16 cellular contexts compared by ENCODE assay signal in the genomic region with DNA sequence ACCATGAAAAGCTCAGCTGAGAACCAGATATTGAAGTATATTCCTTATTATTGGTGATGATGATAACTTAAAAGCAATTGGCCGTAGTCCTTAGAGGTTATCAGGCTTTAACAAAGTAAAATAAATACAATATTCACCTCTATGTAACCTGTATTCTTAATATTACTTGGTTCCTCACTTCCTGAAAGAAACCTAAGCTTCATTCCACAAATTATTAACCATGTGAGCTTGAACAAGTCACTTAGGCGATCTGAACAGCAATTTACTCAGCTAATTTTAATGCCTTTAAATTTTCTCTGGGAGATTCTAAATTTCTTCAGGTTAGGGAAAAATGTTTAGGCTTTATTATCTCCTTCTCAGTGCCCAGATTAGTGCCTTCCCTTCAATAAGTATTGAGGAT.
A peak's percentile ranks its signal among the peaks of the same experiment; 100 is the strongest.
DNase-seq lines count a peak whose midpoint lies in the region; ATAC-seq, FAIRE-seq and TF ChIP-seq lines count a peak whose summit lies in the region.
"Had no signal": no experiment of that assay in that cellular context is flagged by ENCODE, and none has a peak within 500 bp of the region (broad histone marks: within the 10 kb centered on the region; RNA-seq: fewer than 3 reads in every experiment).

No MANE protein-coding gene starts in this region.

- H3K4me2 ChIP-seq in GM23338: no peak overlapping the region
- no peak overlapping the region for H3K4me2 ChIP-seq in neural progenitor cell

- no peak for TF ChIP-seq POLR2A in esophagus squamous epithelium (IDR thresholded peaks at IDR 0.05)

- H3K4me1 ChIP-seq in GM23338 (ENCODE audit: insufficient read depth) (no peaks in the 10 kb centered on the region), kidney (ENCODE audit: control insufficient read depth in 1 of 2, insufficient read depth in 1 of 2, low read depth in 1 of 2, low read length in 2 of 2) (peaks cover 4 to 17% of the 10 kb centered on the region in 2 donors), neural progenitor cell (no peaks in the 10 kb centered on the region), esophagus squamous epithelium (no peaks in the 10 kb centered on the region)

- H3K9ac ChIP-seq in kidney (ENCODE audit: low read length in 2 of 2) (no peak overlapping the region), neural progenitor cell (no peak overlapping the region)

- H3K9me3 Mint-ChIP-seq in GM23338: no peaks in the 10 kb centered on the region
- no peaks in the 10 kb centered on the region for H3K9me3 Mint-ChIP-seq in neural progenitor cell
- H3K9me3 Mint-ChIP-seq: CD4-positive, alpha-beta T cell; H9 had no signal

- 87 to 97% methylated on average over 2 of the region's 2 CpGs for WGBS in esophagus squamous epithelium, 2 donors

- H3K36me3 ChIP-seq in GM23338 (ENCODE audit: insufficient read depth) (peaks cover 26% of the 10 kb centered on the region; the same call in 1 of the 2 replicates), kidney (ENCODE audit: control insufficient read depth in 1 of 2, insufficient read depth in 2 of 2, low read length in 2 of 2) (peaks cover 0 to 7% of the 10 kb centered on the region in 2 donors), neural progenitor cell (peaks cover 9% of the 10 kb centered on the region), esophagus squamous epithelium (peaks cover 0 to 59% (median 0%) of the 10 kb centered on the region in 3 donors)

- H4K20me1 ChIP-seq in GM23338 (replicated peaks; ENCODE audit: insufficient read depth) (no peaks in the 10 kb centered on the region), neural progenitor cell (ENCODE audit: low read depth) (no peaks in the 10 kb centered on the region)

- DNase-seq in GM23338 (ENCODE audit: low spot score) (no peak), kidney (no peak), neural progenitor cell (ENCODE audit: low spot score) (no peak), NK-92 (lab: John Stamatoyannopoulos, UW; ENCODE audit: unreplicated experiment) (no peak), DMS79 treated with DMSO at 0.1 percent for 48 hours (lab: John Stamatoyannopoulos, UW) (no peak), esophagus squamous epithelium (lab: John Stamatoyannopoulos, UW) (no peak)
- DNase-seq: C1 segment of cervical spinal cord; CD4-positive, alpha-beta T cell; DMS79; GDM1; GOT3; H9 had no signal

- H3K9me2 ChIP-seq in GM23338 (ENCODE audit: insufficient read depth): no peaks in the 10 kb centered on the region

- H3F3A ChIP-seq in GM23338 (replicated peaks; ENCODE audit: low read depth) (no peaks in the 10 kb centered on the region), neural progenitor cell (ENCODE audit: low read depth) (peaks cover 5% of the 10 kb centered on the region)

- TF ChIP-seq CTCF in GM23338 (conservative IDR thresholded peaks at IDR 0.05; ENCODE audit: low read depth in 2 of 2): no peak
- no peak for TF ChIP-seq CTCF in kidney (IDR thresholded peaks at IDR 0.05; ENCODE audit: borderline replicate concordance, extremely low read depth, insufficient read depth)
- no peak for TF ChIP-seq CTCF in neural progenitor cell (IDR thresholded peaks at IDR 0.05)
- no peak for TF ChIP-seq CTCF in esophagus squamous epithelium (IDR thresholded peaks at IDR 0.05)

- H3K4me1 Mint-ChIP-seq in GM23338 (peaks cover 3% of the 10 kb centered on the region; the same call in 2 of the 3 replicates), neural progenitor cell (no peaks in the 10 kb centered on the region)
- H3K4me1 Mint-ChIP-seq: B cell had no signal

- no peaks in the 10 kb centered on the region for H3K27me3 ChIP-seq in GM23338 (ENCODE audit: insufficient read depth)
- H3K27me3 ChIP-seq in neural progenitor cell: no peaks in the 10 kb centered on the region
- H3K27me3 ChIP-seq in esophagus squamous epithelium: no peaks in the 10 kb centered on the region

- no peak overlapping the region for H3K27ac Mint-ChIP-seq in GM23338
- H3K27ac Mint-ChIP-seq in neural progenitor cell: no peak overlapping the region
- H3K27ac Mint-ChIP-seq: B cell; CD4-positive, alpha-beta T cell had no signal

- H3K79me2 ChIP-seq in GM23338 (replicated peaks; ENCODE audit: insufficient read depth): no peaks in the 10 kb centered on the region
- H3K79me2 ChIP-seq in neural progenitor cell (ENCODE audit: low read depth): no peaks in the 10 kb centered on the region

- ATAC-seq in GM23338 (no peak), HG03354 (IDR thresholded peaks at IDR 0.05; ENCODE audit: poor library complexity, severe bottlenecking, unreplicated experiment) (no peak)

- no peak overlapping the region for H2AFZ ChIP-seq in GM23338
- H2AFZ ChIP-seq in neural progenitor cell (replicated peaks): no peak overlapping the region

- H3K4me3 ChIP-seq in GM23338 (no peak overlapping the region), kidney (ENCODE audit: low read length in 2 of 2) (no peak overlapping the region), neural progenitor cell (no peak overlapping the region), esophagus squamous epithelium (no peak overlapping the region)

- intact Hi-C loops in kidney (cut with DNase I) (no loop called here), esophagus squamous epithelium (cut with DNase I) (loop anchor here (5.0 kb wide), 1 partner anchor 174 kb away; no protein-coding TSS in a partner anchor)

- H3K27me3 Mint-ChIP-seq in GM23338 (ENCODE audit: insufficient read depth, low read depth, poor library complexity) (no peaks in the 10 kb centered on the region), neural progenitor cell (ENCODE audit: insufficient read depth, low read depth) (no peaks in the 10 kb centered on the region)
- H3K27me3 Mint-ChIP-seq: B cell; CD4-positive, alpha-beta T cell had no signal

- H3K9me3 ChIP-seq in kidney (ENCODE audit: control insufficient read depth in 1 of 2, low read length in 2 of 2): no peaks in the 10 kb centered on the region
- no peaks in the 10 kb centered on the region for H3K9me3 ChIP-seq in neural progenitor cell (ENCODE audit: low read depth)
- no peaks in the 10 kb centered on the region for H3K9me3 ChIP-seq in esophagus squamous epithelium

- H3K4me3 Mint-ChIP-seq in GM23338: no peak overlapping the region
- no peak overlapping the region for H3K4me3 Mint-ChIP-seq in neural progenitor cell
- H3K4me3 Mint-ChIP-seq: B cell; CD4-positive, alpha-beta T cell; H9 had no signal

- H3K36me3 Mint-ChIP-seq in GM23338 (ENCODE audit: low read depth) (peaks cover 64% of the 10 kb centered on the region), neural progenitor cell (peaks cover 2% of the 10 kb centered on the region)

- 0 out of 2 replicates have a peak overlapping the region, but pooled peaks have one; percentile 23 for H3K27ac ChIP-seq in GM23338 (ENCODE audit: low read depth)
- peak overlapping the region in 1 of 2 donors; percentile 2 for H3K27ac ChIP-seq in kidney (ENCODE audit: low read depth in 2 of 2, low read length in 2 of 2)
- peak overlapping the region; percentile 53 for H3K27ac ChIP-seq in neural progenitor cell
- no peak overlapping the region for H3K27ac ChIP-seq in esophagus squamous epithelium
- H3K27ac ChIP-seq: HL-60 had no signal

- FAIRE-seq in kidney (lab: Jason Lieb, UNC): peak; percentile 82
- FAIRE-seq: GM12892 had no signal

TF ChIP-seq in GM23338, 12 proteins besides CTCF, POLR2A, EP300 and RAD21 (continues in another document):
- no peak for TF ChIP-seq STAT1 (IDR thresholded peaks at IDR 0.05; ENCODE audit: unreplicated experiment)
- TF ChIP-seq NANOG (IDR thresholded peaks at IDR 0.05; ENCODE audit: borderline replicate concordance): no peak
- no peak for TF ChIP-seq ZNF331 (CRISPR knock-in tag; IDR thresholded peaks at IDR 0.05; ENCODE audit: low read depth)
- TF ChIP-seq, protein P1, sequence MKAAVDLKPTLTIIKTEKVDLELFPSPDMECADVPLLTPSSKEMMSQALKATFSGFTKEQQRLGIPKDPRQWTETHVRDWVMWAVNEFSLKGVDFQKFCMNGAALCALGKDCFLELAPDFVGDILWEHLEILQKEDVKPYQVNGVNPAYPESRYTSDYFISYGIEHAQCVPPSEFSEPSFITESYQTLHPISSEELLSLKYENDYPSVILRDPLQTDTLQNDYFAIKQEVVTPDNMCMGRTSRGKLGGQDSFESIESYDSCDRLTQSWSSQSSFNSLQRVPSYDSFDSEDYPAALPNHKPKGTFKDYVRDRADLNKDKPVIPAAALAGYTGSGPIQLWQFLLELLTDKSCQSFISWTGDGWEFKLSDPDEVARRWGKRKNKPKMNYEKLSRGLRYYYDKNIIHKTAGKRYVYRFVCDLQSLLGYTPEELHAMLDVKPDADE (IDR thresholded peaks at IDR 0.05): no peak
- TF ChIP-seq EZH2 (IDR thresholded peaks at IDR 0.05; ENCODE audit: low read depth, unreplicated experiment): no peak
- TF ChIP-seq ZNF114 (CRISPR knock-in tag; IDR thresholded peaks at IDR 0.05): no peak
- no peak for TF ChIP-seq EZH2phosphoT487 (IDR thresholded peaks at IDR 0.05; ENCODE audit: unreplicated experiment)
- no peak for TF ChIP-seq JUNB (IDR thresholded peaks at IDR 0.05; ENCODE audit: unreplicated experiment)
- no peak for TF ChIP-seq POLR2AphosphoS5 (IDR thresholded peaks at IDR 0.05; ENCODE audit: low read depth)
- TF ChIP-seq CREB1 (CRISPR knock-in tag; IDR thresholded peaks at IDR 0.05; ENCODE audit: low read depth): no peak
- TF ChIP-seq, protein P2, sequence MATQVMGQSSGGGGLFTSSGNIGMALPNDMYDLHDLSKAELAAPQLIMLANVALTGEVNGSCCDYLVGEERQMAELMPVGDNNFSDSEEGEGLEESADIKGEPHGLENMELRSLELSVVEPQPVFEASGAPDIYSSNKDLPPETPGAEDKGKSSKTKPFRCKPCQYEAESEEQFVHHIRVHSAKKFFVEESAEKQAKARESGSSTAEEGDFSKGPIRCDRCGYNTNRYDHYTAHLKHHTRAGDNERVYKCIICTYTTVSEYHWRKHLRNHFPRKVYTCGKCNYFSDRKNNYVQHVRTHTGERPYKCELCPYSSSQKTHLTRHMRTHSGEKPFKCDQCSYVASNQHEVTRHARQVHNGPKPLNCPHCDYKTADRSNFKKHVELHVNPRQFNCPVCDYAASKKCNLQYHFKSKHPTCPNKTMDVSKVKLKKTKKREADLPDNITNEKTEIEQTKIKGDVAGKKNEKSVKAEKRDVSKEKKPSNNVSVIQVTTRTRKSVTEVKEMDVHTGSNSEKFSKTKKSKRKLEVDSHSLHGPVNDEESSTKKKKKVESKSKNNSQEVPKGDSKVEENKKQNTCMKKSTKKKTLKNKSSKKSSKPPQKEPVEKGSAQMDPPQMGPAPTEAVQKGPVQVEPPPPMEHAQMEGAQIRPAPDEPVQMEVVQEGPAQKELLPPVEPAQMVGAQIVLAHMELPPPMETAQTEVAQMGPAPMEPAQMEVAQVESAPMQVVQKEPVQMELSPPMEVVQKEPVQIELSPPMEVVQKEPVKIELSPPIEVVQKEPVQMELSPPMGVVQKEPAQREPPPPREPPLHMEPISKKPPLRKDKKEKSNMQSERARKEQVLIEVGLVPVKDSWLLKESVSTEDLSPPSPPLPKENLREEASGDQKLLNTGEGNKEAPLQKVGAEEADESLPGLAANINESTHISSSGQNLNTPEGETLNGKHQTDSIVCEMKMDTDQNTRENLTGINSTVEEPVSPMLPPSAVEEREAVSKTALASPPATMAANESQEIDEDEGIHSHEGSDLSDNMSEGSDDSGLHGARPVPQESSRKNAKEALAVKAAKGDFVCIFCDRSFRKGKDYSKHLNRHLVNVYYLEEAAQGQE (IDR thresholded peaks at IDR 0.05; ENCODE audit: unreplicated experiment): no peak

Comparison
In these comparisons a context has a peak if more than half of its experiments do, and no peak if none do; other contexts are left out.
1. H3K27ac ChIP-seq: peak in GM23338 (single experiment) and neural progenitor cell (single experiment); none in esophagus squamous epithelium (0 of 4).